ENCODE assay signal across 1 cellular context in genomic region chr1:39168301-39169080, GRCh38.
A peak's percentile ranks its signal among the peaks of the same experiment; 100 is the strongest.
TF ChIP-seq lines count a peak whose summit lies in the region.

No MANE protein-coding gene starts in this region.

TF ChIP-seq in K562, 482 proteins besides CTCF, POLR2A, EP300 and RAD21 (continued from another document and continues in another):
- TF ChIP-seq RCOR1 (IDR thresholded peaks at IDR 0.05; ENCODE audit: borderline replicate concordance in 1 of 2, low read depth in 2 of 2, low read length in 2 of 2) (peak; percentile 86 to 97), CC2D1A (IDR thresholded peaks at IDR 0.05) (0 out of 2 replicates have a peak, but pooled peaks have one; percentile 25), SMARCA5 (IDR thresholded peaks at IDR 0.05) (peak; percentile 96), STAT5A (IDR thresholded peaks at IDR 0.05; ENCODE audit: borderline replicate concordance, low read length) (no peak), MYNN (IDR thresholded peaks at IDR 0.05) (no peak), MYNN (CRISPR knock-in tag; IDR thresholded peaks at IDR 0.05) (no peak), ZNF24 (IDR thresholded peaks at IDR 0.05) (peak; percentile 49; the same call in 1 of the 2 replicates), ZBTB43 (CRISPR knock-in tag; IDR thresholded peaks at IDR 0.05) (0 out of 2 replicates have a peak, but pooled peaks have one; percentile 69), ZNF121 (CRISPR knock-in tag; conservative IDR thresholded peaks at IDR 0.05) (peak; percentile 76), ZNF12 (CRISPR knock-in tag; IDR thresholded peaks at IDR 0.05) (no peak), GATAD2B (IDR thresholded peaks at IDR 0.05; ENCODE audit: borderline replicate concordance) (no peak), ZNF584 (CRISPR knock-in tag; IDR thresholded peaks at IDR 0.05; ENCODE audit: low read depth) (peak; percentile 26; the same call in 1 of the 2 replicates), HDGF (IDR thresholded peaks at IDR 0.05) (0 out of 2 replicates have a peak, but pooled peaks have one; percentile 84), ZNF512 (tag; IDR thresholded peaks at IDR 0.05) (peak; percentile 31; the same call in 1 of the 2 replicates), CHD1 (IDR thresholded peaks at IDR 0.05; ENCODE audit: low read length) (peak; percentile 35), TAF1 (IDR thresholded peaks at IDR 0.05; ENCODE audit: control insufficient read depth, extremely low read depth, insufficient read depth, low read length, severe bottlenecking) (no peak), CGGBP1 (CRISPR knock-in tag; IDR thresholded peaks at IDR 0.05) (0 out of 2 replicates have a peak, but pooled peaks have one; percentile 39), TOE1 (IDR thresholded peaks at IDR 0.05; ENCODE audit: borderline replicate concordance) (no peak), TOE1 (CRISPR knock-in tag; IDR thresholded peaks at IDR 0.05; ENCODE audit: borderline replicate concordance, low read depth) (0 out of 2 replicates have a peak, but pooled peaks have one; percentile 39), NKRF (IDR thresholded peaks at IDR 0.05; ENCODE audit: borderline replicate concordance) (peak; percentile 44; the same call in 1 of the 2 replicates), ZBTB26 (CRISPR knock-in tag; IDR thresholded peaks at IDR 0.05) (no peak), DACH1 (IDR thresholded peaks at IDR 0.05; ENCODE audit: partially characterized antibody) (peak; percentile 18), PTBP1 (IDR thresholded peaks at IDR 0.05; ENCODE audit: low read depth, low read length) (peak; percentile 80; the same call in 1 of the 2 replicates), ARNT (IDR thresholded peaks at IDR 0.05) (peak in 1 of 2 experiments; percentile 53; a peak in 1 of 4 replicates), MIER1 (IDR thresholded peaks at IDR 0.05; ENCODE audit: low read depth) (0 out of 2 replicates have a peak, but pooled peaks have one; percentile 24), ZNF589 (CRISPR knock-in tag; IDR thresholded peaks at IDR 0.05; ENCODE audit: low read depth) (no peak; the same call in 1 of the 2 replicates), SMARCE1 (IDR thresholded peaks at IDR 0.05) (no peak), ARID2 (IDR thresholded peaks at IDR 0.05) (peak; percentile 51; the same call in 1 of the 2 replicates), RBM25 (IDR thresholded peaks at IDR 0.05; ENCODE audit: low read depth, low read length, severe bottlenecking) (peak; percentile 97), HBP1 (CRISPR knock-in tag; IDR thresholded peaks at IDR 0.05) (no peak), DPF2 (IDR thresholded peaks at IDR 0.05) (no peak), KDM1A (IDR thresholded peaks at IDR 0.05) (peak; percentile 98 to 99), CHD4 (IDR thresholded peaks at IDR 0.05; ENCODE audit: insufficient read depth, insufficient replicate concordance, low read depth, low read length, poor library complexity, severe bottlenecking) (peak; percentile 99), FOSL1 (tag; conservative IDR thresholded peaks at IDR 0.05) (peak; percentile 1; the same call in 1 of the 2 replicates), HDAC1 (IDR thresholded peaks at IDR 0.05) (peak; percentile 64 to 88; a peak in 3 of 4 replicates), TRIM25 (IDR thresholded peaks at IDR 0.05; ENCODE audit: borderline replicate concordance) (no peak), ZNF407 (IDR thresholded peaks at IDR 0.05; ENCODE audit: low read depth) (peak; percentile 28; the same call in 1 of the 2 replicates), BRD4 (IDR thresholded peaks at IDR 0.05) (peak; percentile 62; the same call in 1 of the 2 replicates), FOXJ2 (tag; IDR thresholded peaks at IDR 0.05) (no peak), GTF2E2 (tag; IDR thresholded peaks at IDR 0.05) (0 out of 2 replicates have a peak, but pooled peaks have one; percentile 39), CSDE1 (IDR thresholded peaks at IDR 0.05) (peak in 1 of 2 experiments; percentile 22; a peak in 1 of 4 replicates), PHB2 (IDR thresholded peaks at IDR 0.05; ENCODE audit: low read depth) (no peak), ADNP (tag; IDR thresholded peaks at IDR 0.05) (peak; percentile 100), LARP7 (IDR thresholded peaks at IDR 0.05) (0 out of 2 replicates have a peak, but pooled peaks have one; percentile 14), SP2 (IDR thresholded peaks at IDR 0.05; ENCODE audit: extremely low read depth, low read depth, low read length, poor library complexity, severe bottlenecking) (no peak), NFRKB (IDR thresholded peaks at IDR 0.05; ENCODE audit: low read depth) (peak; percentile 45; the same call in 1 of the 2 replicates), TAF7 (tag; IDR thresholded peaks at IDR 0.05) (no peak), CBX1 (IDR thresholded peaks at IDR 0.05; ENCODE audit: low read depth) (peak; percentile 98), HDAC2 (IDR thresholded peaks at IDR 0.05) (peak; percentile 99)
